Comparison of ENCODE assay signal across 7 cellular contexts in genomic region chr5:1567527-1568200, GRCh38. TPM values are rescaled to one million over a fixed set of nuclear protein-coding genes. Genes with fewer than 3 reads are reported as not detected.
DNase-seq lines count a peak whose midpoint lies in the region; ATAC-seq, FAIRE-seq and TF ChIP-seq lines count a peak whose summit lies in the region.
"Not testable (repeated sequence)": the region's sequence is repeated elsewhere in the genome, so short reads cannot be mapped to it uniquely, and the experiment has no call there.

No MANE protein-coding gene starts in this region.

- H3K27me3 ChIP-seq in astrocyte (ENCODE audit: insufficient read depth, low read length); left lung; muscle layer of colon (ENCODE audit: control insufficient read depth in 1 of 2, insufficient read depth in 2 of 2, low read length in 2 of 2); trophoblast cell (ENCODE audit: insufficient read depth, low read length); stomach: not testable (repeated sequence)

- peak overlapping the region; percentile 16 for H2AK5ac ChIP-seq in trophoblast cell (ENCODE audit: low read length)

- DNase-seq in NB4 (ENCODE audit: low read depth): peak; percentile 52
- not testable (repeated sequence) for DNase-seq in astrocyte (ENCODE audit: low read depth); left lung; stomach
- peak; percentile 31 for DNase-seq in fibroblast of villous mesenchyme (ENCODE audit: low read depth)
- DNase-seq in trophoblast cell: peak in 1 of 2 donors; percentile 13

- H3K36me3 ChIP-seq in astrocyte (ENCODE audit: insufficient read depth, low read length); left lung; muscle layer of colon (ENCODE audit: insufficient read depth, low read length): not testable (repeated sequence)
- H3K36me3 ChIP-seq in trophoblast cell (ENCODE audit: control insufficient read depth in 1 of 2, insufficient read depth in 2 of 2, low read length in 2 of 2) (peaks cover 11 to 15% of the 10 kb centered on the region in 2 experiments), stomach (peaks cover 0 to 17% (median 12%) of the 10 kb centered on the region in 4 donors)

- H3K4me1 Mint-ChIP-seq in astrocyte (ENCODE audit: low read depth, unreplicated experiment): peaks cover 26% of the 10 kb centered on the region

- intact Hi-C loops in left lung (cut with DNase I); stomach (cut with DNase I; ENCODE audit: low total_unique reads): not testable (repeated sequence)

- H4K8ac ChIP-seq in trophoblast cell (ENCODE audit: low read depth, low read length): peak overlapping the region; percentile 32

- H3K18ac ChIP-seq in trophoblast cell (ENCODE audit: low read length): peak overlapping the region; percentile 69

- H3K9ac ChIP-seq in astrocyte (ENCODE audit: low read length); muscle layer of colon (ENCODE audit: low read length); trophoblast cell (ENCODE audit: low read length): not testable (repeated sequence)

- H3K79me2 ChIP-seq in astrocyte (ENCODE audit: insufficient read depth, low read length); trophoblast cell (ENCODE audit: control insufficient read depth, insufficient read depth, low read length, poor library complexity): not testable (repeated sequence)

- peak overlapping the region; percentile 85 for H3K27ac Mint-ChIP-seq in astrocyte (ENCODE audit: unreplicated experiment)

- H3K27me3 Mint-ChIP-seq in astrocyte (ENCODE audit: low read depth, unreplicated experiment): not testable (repeated sequence)

- ATAC-seq in left lung: not testable (repeated sequence)

- peaks cover 19% of the 10 kb centered on the region for H3K4me1 ChIP-seq in astrocyte (ENCODE audit: insufficient read depth, low read length)
- H3K4me1 ChIP-seq in left lung: peaks cover 11 to 43% of the 10 kb centered on the region in 2 donors
- H3K4me1 ChIP-seq in muscle layer of colon (ENCODE audit: insufficient read depth, low read length): peaks cover 14% of the 10 kb centered on the region
- H3K4me1 ChIP-seq in trophoblast cell (ENCODE audit: control insufficient read depth in 1 of 2, insufficient read depth in 2 of 2, low read length in 2 of 2): peaks cover 9 to 12% of the 10 kb centered on the region in 2 experiments
- H3K4me1 ChIP-seq in stomach: peaks cover 0 to 29% (median 13%) of the 10 kb centered on the region in 4 donors

- not testable (repeated sequence) for TF ChIP-seq POLR2A in NB4 (IDR thresholded peaks at IDR 0.05; ENCODE audit: extremely low read depth, insufficient read length); stomach (IDR thresholded peaks at IDR 0.05)

- not testable (repeated sequence) for TF ChIP-seq CTCF in NB4 (IDR thresholded peaks at IDR 0.05; ENCODE audit: low read depth, low read length); astrocyte (IDR thresholded peaks at IDR 0.05; ENCODE audit: insufficient read depth, low read depth, low read length); fibroblast of villous mesenchyme (IDR thresholded peaks at IDR 0.05; ENCODE audit: insufficient read depth, low read depth, low read length); left lung (IDR thresholded peaks at IDR 0.05); stomach (IDR thresholded peaks at IDR 0.05)

- H3K4me2 ChIP-seq in astrocyte (ENCODE audit: low read length) (peak overlapping the region; percentile 70), trophoblast cell (ENCODE audit: low read length) (peak overlapping the region; percentile 28)

- H3K14ac ChIP-seq in trophoblast cell (ENCODE audit: low read length): peak overlapping the region; percentile 59

- H2BK12ac ChIP-seq in trophoblast cell (ENCODE audit: low read length): peak overlapping the region; percentile 16

- H3K9me3 ChIP-seq in astrocyte (ENCODE audit: insufficient read depth, low read depth, low read length); left lung; muscle layer of colon (ENCODE audit: low read length); trophoblast cell (ENCODE audit: insufficient read depth, low read depth, low read length); stomach: not testable (repeated sequence)

- H3K4me3 Mint-ChIP-seq in astrocyte (ENCODE audit: unreplicated experiment): not testable (repeated sequence)

- not testable (repeated sequence) for FAIRE-seq in astrocyte (lab: Jason Lieb, UNC)

- peak overlapping the region; percentile 40 for H2BK120ac ChIP-seq in trophoblast cell (ENCODE audit: insufficient read depth, low read length, poor library complexity)

- not testable (repeated sequence) for H4K12ac ChIP-seq in trophoblast cell (ENCODE audit: low read depth, low read length)

- H3K4me3 ChIP-seq in NB4 (ENCODE audit: low read depth, low read length); astrocyte (ENCODE audit: insufficient read depth, low read depth, low read length); fibroblast of villous mesenchyme (ENCODE audit: low read depth, low read length); left lung; muscle layer of colon (ENCODE audit: low read depth in 1 of 2, low read length in 2 of 2); trophoblast cell (ENCODE audit: low read depth, low read length); stomach: not testable (repeated sequence)

- no CpG with 5 or more reads among the region's 16 CpGs for WGBS in trophoblast cell (ENCODE audit: extremely low coverage, insufficient coverage, insufficient read length)
- WGBS in stomach, 5 donors: 76 to 89% (median 85%) methylated on average over 16 of the region's 16 CpGs

- H2AFZ ChIP-seq in astrocyte (ENCODE audit: low read depth, low read length); trophoblast cell (ENCODE audit: insufficient read depth, low read length, poor library complexity): not testable (repeated sequence)

- peak overlapping the region; percentile 23 for H2BK5ac ChIP-seq in trophoblast cell (ENCODE audit: low read depth, low read length, poor library complexity)

- not testable (repeated sequence) for TF ChIP-seq EP300 in stomach (IDR thresholded peaks at IDR 0.05)

- H3K4ac ChIP-seq in trophoblast cell (ENCODE audit: low read depth, low read length): not testable (repeated sequence)

- peaks cover 10% of the 10 kb centered on the region for H3K79me1 ChIP-seq in trophoblast cell (ENCODE audit: low read length)

- H3K27ac ChIP-seq in astrocyte (ENCODE audit: low read depth, low read length): not testable (repeated sequence)
- H3K27ac ChIP-seq in left lung: peak overlapping the region; percentile 21 to 56
- H3K27ac ChIP-seq in muscle layer of colon (ENCODE audit: low read depth, low read length): peak overlapping the region; percentile 10
- peak overlapping the region; percentile 83 for H3K27ac ChIP-seq in trophoblast cell (ENCODE audit: low read depth, low read length)
- peak overlapping the region in 4 of 5 donors; percentile 14 to 72 (median 46) for H3K27ac ChIP-seq in stomach

- not testable (repeated sequence) for H3K23ac ChIP-seq in trophoblast cell (ENCODE audit: low read length)

- H3K36me3 Mint-ChIP-seq in astrocyte (ENCODE audit: low read depth, unreplicated experiment): not testable (repeated sequence)

- H4K91ac ChIP-seq in trophoblast cell (ENCODE audit: low read depth, low read length): peak overlapping the region; percentile 60

- H3K9me3 Mint-ChIP-seq in astrocyte (ENCODE audit: unreplicated experiment): not testable (repeated sequence)

- H4K20me1 ChIP-seq in astrocyte (ENCODE audit: insufficient read depth, low read length): not testable (repeated sequence)

RNA-seq across cellular contexts. Expression of gene LPCAT1, which starts 43.9 kb away (rescaled TPM):
- total RNA-seq in astrocyte (35.7 and 41.9 TPM in 2 replicates), fibroblast of villous mesenchyme (35.8 and 57.4 TPM in 2 replicates), left lung (100 to 1,000 TPM; 458 to 751 TPM), stomach (100 to 1,000 TPM in 1 of 5 donors, 10 to 100 TPM in 4; 13.4 to 229 (median 17.4) TPM)
- 199 and 206 TPM in 2 replicates for polyA plus RNA-seq in trophoblast cell (2013)
- polyA plus RNA-seq in stomach: 10 to 100 TPM in 2 of 3 donors, 1 to 10 TPM in 1; 5.2 to 11.8 (median 11.6) TPM
